Comparison of ENCODE assay signal across 21 cellular contexts in genomic region chr3:87033205-87033604, GRCh38. TPM values are rescaled to one million over a fixed set of nuclear protein-coding genes. Genes with fewer than 3 reads are reported as not detected.
A peak's percentile ranks its signal among the peaks of the same experiment; 100 is the strongest.
DNase-seq lines count a peak whose midpoint lies in the region; ATAC-seq and TF ChIP-seq lines count a peak whose summit lies in the region.
"Had no signal": no experiment of that assay in that cellular context is flagged by ENCODE, and none has a peak within 500 bp of the region (broad histone marks: within the 10 kb centered on the region; RNA-seq: fewer than 3 reads in every experiment).

No MANE protein-coding gene starts in this region.

- BruUV-seq in MCF 10A (replicated peaks; lab: Mats Ljungman, UMichigan) (no TSS peak), mammary epithelial cell (replicated peaks; lab: Mats Ljungman, UMichigan) (no TSS peak)

- H3K36me3 Mint-ChIP-seq in MCF 10A (ENCODE audit: insufficient read depth, unreplicated experiment): no peaks in the 10 kb centered on the region
- H3K36me3 Mint-ChIP-seq: CD14-positive monocyte; CD8-positive, alpha-beta memory T cell had no signal

- H3K9ac ChIP-seq in mammary epithelial cell (ENCODE audit: insufficient read depth, low read length): no peak overlapping the region
- no peak overlapping the region for H3K9ac ChIP-seq in adipocyte (ENCODE audit: low read length)
- H3K9ac ChIP-seq: BLaER1 treated with 17β-estradiol and CSF1 and Interleukin-3, amounts not matched to agents 10 nM and 100 nM had no signal

- H3K4me1 ChIP-seq in mammary epithelial cell (ENCODE audit: insufficient read depth, low read length): no peaks in the 10 kb centered on the region
- H3K4me1 ChIP-seq in adipocyte (ENCODE audit: control insufficient read depth, insufficient read depth, low read length): no peaks in the 10 kb centered on the region
- no peaks in the 10 kb centered on the region for H3K4me1 ChIP-seq in ascending aorta
- H3K4me1 ChIP-seq: BE2C; BLaER1 treated with 17β-estradiol and CSF1 and Interleukin-3, amounts not matched to agents 10 nM and 100 nM had no signal

- H3K36me3 ChIP-seq in mammary epithelial cell (ENCODE audit: insufficient read depth, low read length): no peaks in the 10 kb centered on the region
- H3K36me3 ChIP-seq in adipocyte (ENCODE audit: control insufficient read depth, insufficient read depth, low read length, severe bottlenecking): no peaks in the 10 kb centered on the region
- H3K36me3 ChIP-seq in ascending aorta: no peaks in the 10 kb centered on the region
- H3K36me3 ChIP-seq in brain microvascular endothelial cell (replicated peaks): no peaks in the 10 kb centered on the region
- H3K36me3 ChIP-seq: BE2C; BLaER1 treated with 17β-estradiol and CSF1 and Interleukin-3, amounts not matched to agents 10 nM and 100 nM had no signal

- intact Hi-C loops in MCF 10A (cut with micrococcal nuclease): no loop called here
- intact Hi-C loops in mammary epithelial cell (cut with micrococcal nuclease): no loop called here
- intact Hi-C loops in ascending aorta (cut with DNase I): no loop called here

- H4K20me1 ChIP-seq in mammary epithelial cell (ENCODE audit: insufficient read depth, low read length): no peaks in the 10 kb centered on the region
- H4K20me1 ChIP-seq: BLaER1 treated with 17β-estradiol and CSF1 and Interleukin-3, amounts not matched to agents 10 nM and 100 nM had no signal

- H2AFZ ChIP-seq in mammary epithelial cell (ENCODE audit: low read depth, low read length): no peak overlapping the region
- H2AFZ ChIP-seq: GM23338 had no signal

- peak; percentile 65 for ATAC-seq in omental fat pad (ENCODE audit: low FRiP score)
- no peak for ATAC-seq in GM18870 (IDR thresholded peaks at IDR 0.05; ENCODE audit: unreplicated experiment)
- ATAC-seq: GM23338, HCT116 had no signal

- H3K4me2 ChIP-seq in mammary epithelial cell (ENCODE audit: insufficient read depth, low read depth, low read length): no peak overlapping the region
- H3K4me2 ChIP-seq: BLaER1 treated with 17β-estradiol and CSF1 and Interleukin-3, amounts not matched to agents 10 nM and 100 nM; GM23338 had no signal

- CTCF ChIA-PET in MCF 10A (lab: Yijun Ruan, JAX) (no interaction called here), mammary epithelial cell (lab: Charles Lee; ENCODE audit: low non-redundant PET) (no interaction called here)

- H3K27ac ChIP-seq in mammary epithelial cell (ENCODE audit: insufficient read depth, low read depth, low read length): no peak overlapping the region
- H3K27ac ChIP-seq in ascending aorta: no peak overlapping the region
- H3K27ac ChIP-seq in brain microvascular endothelial cell: no peak overlapping the region
- H3K27ac ChIP-seq: 22Rv1; BLaER1 treated with 17β-estradiol and CSF1 and Interleukin-3, amounts not matched to agents 10 nM and 100 nM had no signal

- no peaks in the 10 kb centered on the region for H3K79me2 ChIP-seq in mammary epithelial cell (ENCODE audit: insufficient read depth, low read length)

- in situ Hi-C loops in mammary epithelial cell (cut with MboI; ENCODE audit: low sequenced_read_pairs in 2 of 2) (no loop called here), brain microvascular endothelial cell (cut with HindIII; ENCODE audit: low pct_ligation_motif_present, low sequenced_read_pairs) (no loop called here)

- H3K4me3 ChIP-seq in mammary epithelial cell (replicated peaks in 1 of 3; ENCODE audit: insufficient read depth in 1 of 3, low read depth in 2 of 3, low read length in 3 of 3): no peak overlapping the region
- no peak overlapping the region for H3K4me3 ChIP-seq in adipocyte (ENCODE audit: low read length)
- no peak overlapping the region for H3K4me3 ChIP-seq in ascending aorta
- no peak overlapping the region for H3K4me3 ChIP-seq in brain microvascular endothelial cell (ENCODE audit: low read depth, low read length)
- H3K4me3 ChIP-seq: BLaER1 treated with 17β-estradiol and CSF1 and Interleukin-3, amounts not matched to agents 10 nM and 100 nM; GM23338 had no signal

- no peaks in the 10 kb centered on the region for H3K27me3 Mint-ChIP-seq in MCF 10A (ENCODE audit: insufficient read depth, unreplicated experiment)
- H3K27me3 Mint-ChIP-seq: CD4-positive, alpha-beta T cell; CD8-positive, alpha-beta memory T cell had no signal

- peak; percentile 5 for DNase-seq in MCF 10A (ENCODE audit: unreplicated experiment)
- DNase-seq in mammary epithelial cell: no peak
- peak; percentile 43 for DNase-seq in adipocyte (ENCODE audit: low read depth)
- DNase-seq in omental fat pad (ENCODE audit: low spot score): no peak
- DNase-seq in ascending aorta (ENCODE audit: low spot score in 2 of 2): no peak
- no peak for DNase-seq in brain microvascular endothelial cell
- DNase-seq: AML-193; BE2C; CD4-positive, alpha-beta T cell; CD8-positive, alpha-beta memory T cell; DMS 273 treated with DMSO at 0.1 percent for 48 hours; DMS79; GF-D8; H9 had no signal

- no peak overlapping the region for H3K4me3 Mint-ChIP-seq in MCF 10A (ENCODE audit: unreplicated experiment)
- H3K4me3 Mint-ChIP-seq: CD14-positive monocyte; CD4-positive, alpha-beta T cell; CD8-positive, alpha-beta memory T cell; GM23338; H9 had no signal

- peaks cover 4% of the 10 kb centered on the region for H3K27me3 ChIP-seq in mammary epithelial cell (ENCODE audit: insufficient read depth, low read length)
- H3K27me3 ChIP-seq in adipocyte (replicated peaks; ENCODE audit: control insufficient read depth, insufficient read depth, low read length): no peaks in the 10 kb centered on the region
- H3K27me3 ChIP-seq in ascending aorta: no peaks in the 10 kb centered on the region
- no peaks in the 10 kb centered on the region for H3K27me3 ChIP-seq in brain microvascular endothelial cell (replicated peaks)
- H3K27me3 ChIP-seq: BE2C; BLaER1 treated with 17β-estradiol and CSF1 and Interleukin-3, amounts not matched to agents 10 nM and 100 nM had no signal

- no peak overlapping the region for H3K27ac Mint-ChIP-seq in MCF 10A (ENCODE audit: low read depth, unreplicated experiment)
- H3K27ac Mint-ChIP-seq: CD14-positive monocyte; CD4-positive, alpha-beta T cell; CD8-positive, alpha-beta memory T cell; GM23338; H9 had no signal

- dilution Hi-C loops in mammary epithelial cell (cut with HindIII; ENCODE audit: low sequenced_read_pairs): no loop called here

- no peaks in the 10 kb centered on the region for H3K4me1 Mint-ChIP-seq in MCF 10A (ENCODE audit: insufficient read depth, unreplicated experiment)
- H3K4me1 Mint-ChIP-seq: CD14-positive monocyte; CD8-positive, alpha-beta memory T cell; GM23338; H9 had no signal

- TF ChIP-seq CTCF in MCF 10A (IDR thresholded peaks at IDR 0.05; ENCODE audit: unreplicated experiment) (no peak), mammary epithelial cell (conservative IDR thresholded peaks at IDR 0.05 in 1 of 2, IDR thresholded peaks at IDR 0.05 in 1 of 2; ENCODE audit: extremely low read depth in 1 of 2, insufficient read depth in 1 of 2, low read depth in 1 of 2, low read length in 2 of 2) (no peak), omental fat pad (IDR thresholded peaks at IDR 0.05) (no peak), ascending aorta (IDR thresholded peaks at IDR 0.05) (no peak), brain microvascular endothelial cell (IDR thresholded peaks at IDR 0.05; ENCODE audit: low read depth, low read length, missing control alignments) (no peak)

- no peaks in the 10 kb centered on the region for H3K9me3 Mint-ChIP-seq in MCF 10A (ENCODE audit: unreplicated experiment)
- H3K9me3 Mint-ChIP-seq: GM23338, H9 had no signal

- H3K9me3 ChIP-seq in mammary epithelial cell (replicated peaks; ENCODE audit: insufficient read depth, low read length): no peaks in the 10 kb centered on the region
- no peaks in the 10 kb centered on the region for H3K9me3 ChIP-seq in adipocyte (ENCODE audit: control insufficient read depth, low read length)
- no peaks in the 10 kb centered on the region for H3K9me3 ChIP-seq in ascending aorta
- H3K9me3 ChIP-seq: BE2C; BLaER1 treated with 17β-estradiol and CSF1 and Interleukin-3, amounts not matched to agents 10 nM and 100 nM had no signal

- 33% methylated on average over 1 of the region's 1 CpG for WGBS in mammary epithelial cell (ENCODE audit: low coverage, missing lambda C conversion rate)

- POLR2A ChIA-PET in MCF 10A (lab: Yijun Ruan, JAX): interaction anchor here (0.6 kb wide), 1 partner anchor 58 kb away, joined by 3 read pairs; no protein-coding TSS in a partner anchor

RNA-seq across cellular contexts. Expression of gene VGLL3, which starts 42.3 kb away (rescaled TPM):
- total RNA-seq in MCF 10A (2022) (6.3 and 12.2 TPM in 2 replicates), mammary epithelial cell (10 to 100 TPM; 27.9 to 33.2 TPM), omental fat pad (10 to 100 TPM; 36.9 to 99.6 (median 70.9) TPM), ascending aorta (138 TPM)
- 11.1 TPM for polyA plus RNA-seq in mammary epithelial cell
- polyA minus RNA-seq in mammary epithelial cell: 11.8 TPM
- total RNA-seq: CD4-positive, alpha-beta T cell; CD8-positive, alpha-beta memory T cell; G401 had no signal
- polyA plus RNA-seq: CD14-positive monocyte; CD8-positive, alpha-beta memory T cell had no signal

Comparison
In these comparisons a context has a peak if more than half of its experiments do, and no peak if none do; other contexts are left out.
1. DNase-seq: peak in MCF 10A (single experiment) and adipocyte (single experiment); none in mammary epithelial cell (single experiment), omental fat pad (single experiment), ascending aorta (0 of 2) and brain microvascular endothelial cell (single experiment).